In genomic region chr7:48048113-48048512, GRCh38 we compare ENCODE assay signal across 26 cellular contexts. TPM values are rescaled to one million over a fixed set of nuclear protein-coding genes. Genes with fewer than 3 reads are reported as not detected.
DNase-seq lines count a peak whose midpoint lies in the region; ATAC-seq and TF ChIP-seq lines count a peak whose summit lies in the region.
"Had no signal": no experiment of that assay in that cellular context is flagged by ENCODE, and none has a peak within 500 bp of the region (broad histone marks: within the 10 kb centered on the region; RNA-seq: fewer than 3 reads in every experiment).

No MANE protein-coding gene starts in this region.

- peak; percentile 79 for ATAC-seq in RWPE2 (ENCODE audit: low read depth)
- no peak for ATAC-seq in GM18858 (IDR thresholded peaks at IDR 0.05; ENCODE audit: unreplicated experiment)
- ATAC-seq in effector memory CD8-positive, alpha-beta T cell (replicated peaks) = no peak
- ATAC-seq: Panc1 had no signal

- H3K27ac Mint-ChIP-seq in effector memory CD8-positive, alpha-beta T cell = no peak overlapping the region

- H3K27me3 ChIP-seq in RWPE2 (ENCODE audit: insufficient read depth, poor library complexity, severe bottlenecking) (no peaks in the 10 kb centered on the region), stomach (no peaks in the 10 kb centered on the region)
- H3K27me3 ChIP-seq: BLaER1 treated with 17β-estradiol and CSF1 and Interleukin-3, amounts not matched to agents 10 nM and 100 nM had no signal

- intact Hi-C loops in stomach (cut with DNase I; ENCODE audit: low total_unique reads) = no loop called here

- H3K9me3 ChIP-seq in RWPE2 (ENCODE audit: severe bottlenecking) (no peaks in the 10 kb centered on the region), stomach (no peaks in the 10 kb centered on the region)
- H3K9me3 ChIP-seq: BLaER1 treated with 17β-estradiol and CSF1 and Interleukin-3, amounts not matched to agents 10 nM and 100 nM; Caco-2; HAP-1 had no signal

- H3K36me3 Mint-ChIP-seq in effector memory CD8-positive, alpha-beta T cell (ENCODE audit: insufficient read depth) = peaks cover 5% of the 10 kb centered on the region
- H3K36me3 Mint-ChIP-seq: CD4-positive, alpha-beta memory T cell had no signal

- no peaks in the 10 kb centered on the region for H3K9me3 Mint-ChIP-seq in effector memory CD8-positive, alpha-beta T cell

- H3K4me3 Mint-ChIP-seq in effector memory CD8-positive, alpha-beta T cell = no peak overlapping the region
- H3K4me3 Mint-ChIP-seq: CD4-positive, alpha-beta memory T cell had no signal

- peaks cover 14% of the 10 kb centered on the region for H3K4me1 ChIP-seq in RWPE2 (ENCODE audit: insufficient read depth, poor library complexity, severe bottlenecking)
- H3K4me1 ChIP-seq in stomach = no peaks in the 10 kb centered on the region
- H3K4me1 ChIP-seq: HAP-1 had no signal

- no peak for TF ChIP-seq POLR2A in stomach (IDR thresholded peaks at IDR 0.05)

- no peak for TF ChIP-seq EP300 in stomach (IDR thresholded peaks at IDR 0.05)

- peak; percentile 50 for DNase-seq in HPDE6-E6E7 (ENCODE audit: extremely low spot score)
- DNase-seq in RWPE2 (ENCODE audit: low spot score) = no peak
- DNase-seq in epithelial cell of prostate (ENCODE audit: low read depth, low spot score) = no peak
- no peak for DNase-seq in stomach
- DNase-seq in NCI-H345 (lab: John Stamatoyannopoulos, UW) = no peak
- DNase-seq in effector memory CD8-positive, alpha-beta T cell = no peak
- DNase-seq: ACHN; Caco-2; CD4-positive, alpha-beta memory T cell; DMS 273 treated with DMSO at 0.1 percent for 48 hours; DMS79 treated with DMSO at 0.1 percent for 48 hours; GM23248; IMR-90; NCI-H1105; NCI-H146; NCI-H2029; NCI-H2227 treated with DMSO at 0.1 percent for 48 hours; NCI-H510A treated with DMSO at 0.1 percent for 48 hours; NCI-H748 treated with DMSO at 0.1 percent for 48 hours; NK-92 treated with Interleukin-12 subunit alpha and Interleukin-12 subunit beta, amount 100 ng/mL, for 24 hours had no signal

- 89 to 96% (median 95%) methylated on average over 8 of the region's 8 CpGs for WGBS in stomach, 5 donors

- H3K4me3 ChIP-seq in RWPE2 (ENCODE audit: severe bottlenecking) = no peak overlapping the region
- H3K4me3 ChIP-seq in stomach = no peak overlapping the region
- H3K4me3 ChIP-seq: BLaER1 treated with 17β-estradiol and CSF1 and Interleukin-3, amounts not matched to agents 10 nM and 100 nM; GM23248; HAP-1 had no signal

- no peaks in the 10 kb centered on the region for H3K36me3 ChIP-seq in RWPE2 (ENCODE audit: low read depth)
- H3K36me3 ChIP-seq in stomach = no peaks in the 10 kb centered on the region
- H3K36me3 ChIP-seq: BLaER1 treated with 17β-estradiol and CSF1 and Interleukin-3, amounts not matched to agents 10 nM and 100 nM; HAP-1 had no signal

- H3K27ac ChIP-seq in RWPE2 (ENCODE audit: poor library complexity, severe bottlenecking) (no peak overlapping the region), epithelial cell of prostate (peak overlapping the region; percentile 56), stomach (no peak overlapping the region)
- H3K27ac ChIP-seq: BLaER1 treated with 17β-estradiol and CSF1 and Interleukin-3, amounts not matched to agents 10 nM and 100 nM; GM23248; HL-60; KMS-11 had no signal

- peaks cover 22 to 31% of the 10 kb centered on the region in 2 donors for H3K4me1 Mint-ChIP-seq in effector memory CD8-positive, alpha-beta T cell (ENCODE audit: low read depth in 2 of 2)

- no peaks in the 10 kb centered on the region for H3K27me3 Mint-ChIP-seq in effector memory CD8-positive, alpha-beta T cell
- H3K27me3 Mint-ChIP-seq: CD4-positive, alpha-beta memory T cell had no signal

- TF ChIP-seq CTCF in RWPE2 (IDR thresholded peaks at IDR 0.05; ENCODE audit: poor library complexity, severe bottlenecking) = no peak
- no peak for TF ChIP-seq CTCF in stomach (IDR thresholded peaks at IDR 0.05)

RNA-seq across cellular contexts. Expression of gene C7orf57, which starts 12.8 kb away (rescaled TPM):
- not detected for total RNA-seq in stomach
- under 1 TPM in 1 of 3 donors, not detected in 2; 0.08 TPM for polyA plus RNA-seq in stomach
- total RNA-seq: Caco-2; CD4-positive, alpha-beta memory T cell; GM23248; IMR-90 had no signal
- polyA plus RNA-seq: GM23248, IMR-90 had no signal

RNA-seq across cellular contexts. Expression of gene SUN3, which starts 19.2 kb away (rescaled TPM):
- total RNA-seq in stomach = not detected
- polyA plus RNA-seq in stomach = not detected
- total RNA-seq: Caco-2; CD4-positive, alpha-beta memory T cell; GM23248; IMR-90 had no signal
- polyA plus RNA-seq: GM23248, IMR-90 had no signal

RNA-seq across cellular contexts. Expression of gene UPP1, which starts 41.0 kb away (rescaled TPM):
- total RNA-seq in stomach = 10 to 100 TPM in 1 of 5 donors, 1 to 10 TPM in 3, under 1 TPM in 1; 0.87 to 24.5 (median 3.6) TPM
- polyA plus RNA-seq in stomach = 10 to 100 TPM; 19.2 to 45.7 (median 21.9) TPM
